Comparison of ENCODE assay signal across 18 cellular contexts in genomic region chr2:12033494-12033893, GRCh38.
"Had no signal": no experiment of that assay in that cellular context is flagged by ENCODE, and none has a peak within 500 bp of the region (broad histone marks: within the 10 kb centered on the region; RNA-seq: fewer than 3 reads in every experiment).

No MANE protein-coding gene starts in this region.

- H3K9me3 ChIP-seq: esophagus muscularis mucosa, gastroesophageal sphincter, transverse colon had no signal

- H3K9me3 Mint-ChIP-seq: activated CD4-positive, alpha-beta memory T cell treated with anti-CD3 and anti-CD28 coated beads, Interleukin-2, amount 10 ng/mL, durations not matched to agents 7 days and 5 days had no signal

- H3K4me1 Mint-ChIP-seq: activated CD4-positive, alpha-beta memory T cell treated with anti-CD3 and anti-CD28 coated beads, Interleukin-2, amount 10 ng/mL, durations not matched to agents 7 days and 5 days; activated CD8-positive, alpha-beta memory T cell treated with anti-CD3 and anti-CD28 coated beads, Interleukin-2, amount 10 ng/mL, durations not matched to agents 7 days and 5 days had no signal

- ATAC-seq: activated CD8-positive, alpha-beta memory T cell treated with anti-CD3 and anti-CD28 coated beads, Interleukin-2, amount 10 ng/mL, durations not matched to agents 7 days and 5 days; gastroesophageal sphincter; heart right ventricle; left ventricle myocardium superior; WTC11 had no signal

- H3K4me3 ChIP-seq: esophagus muscularis mucosa, gastroesophageal sphincter, heart right ventricle, transverse colon had no signal

- H3K27me3 Mint-ChIP-seq: activated naive CD8-positive, alpha-beta T cell; stimulated activated naive CD8-positive, alpha-beta T cell treated with anti-CD3 and anti-CD28 coated beads, Interleukin-15, Interleukin-2, amounts not matched to agents 100 ng/mL and 50 ng/mL, for 24 hours had no signal

- DNase-seq: activated CD4-positive, alpha-beta memory T cell treated with anti-CD3 and anti-CD28 coated beads, Interleukin-2, amount 10 ng/mL, durations not matched to agents 7 days and 5 days; activated CD4-positive, alpha-beta T cell treated with anti-CD3 and anti-CD28 coated beads for 48 hours; activated CD8-positive, alpha-beta memory T cell treated with anti-CD3 and anti-CD28 coated beads, Interleukin-2, amount 10 ng/mL, durations not matched to agents 7 days and 5 days; dermis blood vessel endothelial cell; effector memory CD4-positive, alpha-beta T cell; heart right ventricle; left ventricle myocardium superior; nephron progenitor cell; nucleus accumbens; posterior cingulate gyrus; stimulated activated CD4-positive, alpha-beta T cell treated with anti-CD3 and anti-CD28 coated beads, Interleukin-2, amount 100 ng/mL, for 24 hours; transverse colon had no signal

- H3K27ac Mint-ChIP-seq: activated CD4-positive, alpha-beta memory T cell treated with anti-CD3 and anti-CD28 coated beads, Interleukin-2, amount 10 ng/mL, durations not matched to agents 7 days and 5 days; activated CD8-positive, alpha-beta memory T cell treated with anti-CD3 and anti-CD28 coated beads, Interleukin-2, amount 10 ng/mL, durations not matched to agents 7 days and 5 days; activated naive CD8-positive, alpha-beta T cell; nephron progenitor cell; WTC11 had no signal

- H3K4me1 ChIP-seq: gastroesophageal sphincter, heart right ventricle, transverse colon had no signal

- H3K4me3 Mint-ChIP-seq: activated CD4-positive, alpha-beta memory T cell treated with anti-CD3 and anti-CD28 coated beads, Interleukin-2, amount 10 ng/mL, durations not matched to agents 7 days and 5 days; activated CD8-positive, alpha-beta memory T cell treated with anti-CD3 and anti-CD28 coated beads, Interleukin-2, amount 10 ng/mL, durations not matched to agents 7 days and 5 days; activated naive CD8-positive, alpha-beta T cell; nephron progenitor cell; stimulated activated naive CD8-positive, alpha-beta T cell treated with anti-CD3 and anti-CD28 coated beads, Interleukin-15, Interleukin-2, amounts not matched to agents 100 ng/mL and 50 ng/mL, for 24 hours; WTC11 had no signal

- H3K27me3 ChIP-seq: esophagus muscularis mucosa, gastroesophageal sphincter, heart right ventricle, transverse colon had no signal

- FAIRE-seq: endothelial cell of umbilical vein had no signal

- H3K27ac ChIP-seq: esophagus muscularis mucosa, gastroesophageal sphincter, heart right ventricle, transverse colon had no signal

- H3K36me3 Mint-ChIP-seq: WTC11 had no signal

- H3K36me3 ChIP-seq: esophagus muscularis mucosa, gastroesophageal sphincter, heart right ventricle, transverse colon had no signal
